Comparison of ENCODE assay signal across 30 cellular contexts in genomic region chr12:127501916-127502315, GRCh38.
"Had no signal": no experiment of that assay in that cellular context is flagged by ENCODE, and none has a peak within 500 bp of the region (broad histone marks: within the 10 kb centered on the region; RNA-seq: fewer than 3 reads in every experiment).

No MANE protein-coding gene starts in this region.

- H3K27ac ChIP-seq: hepatocyte, left ventricle myocardium inferior, pancreas, prostate gland, skin epidermis, suprapubic skin, thoracic aorta, tibial artery, upper lobe of right lung had no signal

- H3K9me3 Mint-ChIP-seq: neural crest cell; stimulated activated effector memory CD8-positive, alpha-beta T cell treated with anti-CD3 and anti-CD28 coated beads, Interleukin-12 subunit alpha, Interleukin-12 subunit beta, amount 100 ng/mL, for 72 hours; stimulated activated naive CD8-positive, alpha-beta T cell treated with anti-CD3 and anti-CD28 coated beads, Interleukin-15, Interleukin-2, amounts not matched to agents 100 ng/mL and 50 ng/mL, for 24 hours had no signal

- H3K79me2 ChIP-seq: hepatocyte had no signal

- H3K27me3 ChIP-seq: hepatocyte, pancreas, suprapubic skin, tibial artery, upper lobe of right lung had no signal

- H3K4me1 Mint-ChIP-seq: naive thymus-derived CD4-positive, alpha-beta T cell; neural crest cell; stimulated activated effector memory CD8-positive, alpha-beta T cell treated with anti-CD3 and anti-CD28 coated beads, Interleukin-12 subunit alpha, Interleukin-12 subunit beta, amount 100 ng/mL, for 72 hours had no signal

- FAIRE-seq: pancreas, urothelium cell line had no signal

- H3K27ac Mint-ChIP-seq: naive thymus-derived CD4-positive, alpha-beta T cell; natural killer cell treated with Interleukin-12 subunit alpha and Interleukin-12 subunit beta and Interleukin-15 and Interleukin-18, amount 100 ng/mL, for 72 hours; stimulated activated effector memory CD8-positive, alpha-beta T cell treated with anti-CD3 and anti-CD28 coated beads, Interleukin-12 subunit alpha, Interleukin-12 subunit beta, amount 100 ng/mL, for 72 hours; stimulated activated naive CD8-positive, alpha-beta T cell treated with anti-CD3 and anti-CD28 coated beads, Interleukin-15, Interleukin-2, amounts not matched to agents 100 ng/mL and 50 ng/mL, for 24 hours had no signal

- H3K4me3 ChIP-seq: hepatocyte, left ventricle myocardium inferior, lung, mucosa of descending colon, pancreas, prostate gland, skin epidermis, suprapubic skin, thoracic aorta, tibial artery, upper lobe of right lung had no signal

- H3K4me2 ChIP-seq: hepatocyte had no signal

- H3K4me3 Mint-ChIP-seq: naive thymus-derived CD4-positive, alpha-beta T cell; natural killer cell treated with Interleukin-12 subunit alpha and Interleukin-12 subunit beta and Interleukin-15 and Interleukin-18, amount 100 ng/mL, for 72 hours; neural crest cell; stimulated activated effector memory CD8-positive, alpha-beta T cell treated with anti-CD3 and anti-CD28 coated beads, Interleukin-12 subunit alpha, Interleukin-12 subunit beta, amount 100 ng/mL, for 72 hours; stimulated activated naive CD8-positive, alpha-beta T cell treated with anti-CD3 and anti-CD28 coated beads, Interleukin-15, Interleukin-2, amounts not matched to agents 100 ng/mL and 50 ng/mL, for 24 hours had no signal

- H3K36me3 Mint-ChIP-seq: naive thymus-derived CD4-positive, alpha-beta T cell; natural killer cell treated with Interleukin-12 subunit alpha and Interleukin-12 subunit beta and Interleukin-15 and Interleukin-18, amount 100 ng/mL, for 72 hours; stimulated activated effector memory CD8-positive, alpha-beta T cell treated with anti-CD3 and anti-CD28 coated beads, Interleukin-12 subunit alpha, Interleukin-12 subunit beta, amount 100 ng/mL, for 72 hours had no signal

- DNase-seq: islet precursor cell; left ventricle myocardium inferior; midbrain; mucosa of descending colon; naive thymus-derived CD4-positive, alpha-beta T cell; nucleus accumbens; pancreas; posterior cingulate gyrus; retina; right cardiac atrium; stimulated activated CD4-positive, alpha-beta T cell treated with anti-CD3 and anti-CD28 coated beads, Interleukin-12 subunit alpha, Interleukin-12 subunit beta, amount 100 ng/mL, for 4 hours; stimulated activated CD4-positive, alpha-beta T cell treated with anti-CD3 and anti-CD28 coated beads, Interleukin-15, amount 100 ng/mL, for 24 hours; stimulated activated CD4-positive, alpha-beta T cell treated with anti-CD3 and anti-CD28 coated beads, Interleukin-2, amount 100 ng/mL, for 24 hours; stimulated activated CD4-positive, alpha-beta T cell treated with anti-CD3 and anti-CD28 coated beads, Interleukin-4, amount 100 ng/mL, for 24 hours; stimulated activated naive CD4-positive, alpha-beta T cell; tibial artery; trophoblast cell; upper lobe of right lung had no signal

- ATAC-seq: mucosa of descending colon; naive thymus-derived CD4-positive, alpha-beta T cell; natural killer cell treated with Interleukin-12 subunit alpha and Interleukin-12 subunit beta and Interleukin-15 and Interleukin-18, amount 100 ng/mL, for 72 hours; pancreas; right cardiac atrium; sciatic nerve; stimulated activated effector memory CD8-positive, alpha-beta T cell treated with anti-CD3 and anti-CD28 coated beads, Interleukin-12 subunit alpha, Interleukin-12 subunit beta, amount 100 ng/mL, for 72 hours; upper lobe of right lung had no signal

- H3K4me1 ChIP-seq: left ventricle myocardium inferior, pancreas, prostate gland, suprapubic skin, tibial artery, upper lobe of right lung had no signal

- H3K27me3 Mint-ChIP-seq: natural killer cell treated with Interleukin-12 subunit alpha and Interleukin-12 subunit beta and Interleukin-15 and Interleukin-18, amount 100 ng/mL, for 72 hours; stimulated activated naive CD8-positive, alpha-beta T cell treated with anti-CD3 and anti-CD28 coated beads, Interleukin-15, Interleukin-2, amounts not matched to agents 100 ng/mL and 50 ng/mL, for 24 hours had no signal

- H3K36me3 ChIP-seq: left ventricle myocardium inferior, pancreas, prostate gland, suprapubic skin, thoracic aorta, tibial artery, upper lobe of right lung had no signal

- H2AFZ ChIP-seq: hepatocyte had no signal

- H3K9me3 ChIP-seq: left ventricle myocardium inferior, mucosa of descending colon, pancreas, prostate gland, thoracic aorta, tibial artery, upper lobe of right lung had no signal
